Comparison of ENCODE assay signal across 8 cellular contexts in genomic region chr4:152460488-152460887, GRCh38.
DNase-seq lines count a peak whose midpoint lies in the region; ATAC-seq and TF ChIP-seq lines count a peak whose summit lies in the region.

No MANE protein-coding gene starts in this region.

- DNase-seq in BE2C, result no peak
- peak; percentile 96 for DNase-seq in OCI-M1 (lab: John Stamatoyannopoulos, UW)
- peak; percentile 64 to 81 for DNase-seq in foreskin fibroblast
- no peak for DNase-seq in effector CD4-positive, alpha-beta T cell
- no peak for DNase-seq in HEK293T (ENCODE audit: extremely low spot score)
- no peak for DNase-seq in retina
- DNase-seq in activated T-cell treated with anti-CD3 and anti-CD28 coated beads, Interleukin-2, amount 50 U/mL, for 1 hour, result no peak

- POLR2A ChIA-PET in HEK293T (lab: Yijun Ruan, JAX), result interaction anchor here (0.8 kb wide), 1 partner anchor 76 kb away, joined by 3 read pairs; the partner anchor contains the start of gene FBXW7

- peaks cover 3% of the 10 kb centered on the region; the same call in 1 of the 2 replicates for H3K4me1 ChIP-seq in BE2C

- ATAC-seq in GM18909 (IDR thresholded peaks at IDR 0.05; ENCODE audit: poor library complexity, unreplicated experiment), result peak; percentile 27

- TF ChIP-seq CTCF in BE2C (IDR thresholded peaks at IDR 0.05; ENCODE audit: low read depth, low read length) (peak; percentile 48), foreskin fibroblast (IDR thresholded peaks at IDR 0.05; ENCODE audit: low read depth, low read length) (peak; percentile 41)

- H3K36me3 ChIP-seq in BE2C, result no peaks in the 10 kb centered on the region

- H3K9me3 ChIP-seq in BE2C, result no peaks in the 10 kb centered on the region

- H3K27me3 ChIP-seq in BE2C, result no peaks in the 10 kb centered on the region

- CTCF ChIA-PET in HEK293T (lab: Yijun Ruan, JAX), result no interaction called here

- H3K4me3 ChIP-seq in BE2C (ENCODE audit: low read depth, low read length) (no peak overlapping the region), foreskin fibroblast (ENCODE audit: low read depth in 1 of 2, low read length in 2 of 2) (no peak overlapping the region)

TF ChIP-seq in HEK293T, 16 proteins besides CTCF, POLR2A, EP300 and RAD21:
- TF ChIP-seq FOXA1 (IDR thresholded peaks at IDR 0.05) (no peak), PKNOX1 (IDR thresholded peaks at IDR 0.05) (no peak), LEF1 (IDR thresholded peaks at IDR 0.05; ENCODE audit: borderline replicate concordance) (no peak)

Comparison
In these comparisons a context has a peak if more than half of its experiments do, and no peak if none do; other contexts are left out.
1. DNase-seq: peak in OCI-M1 (single experiment) and foreskin fibroblast (2 of 2); none in BE2C (single experiment), effector CD4-positive, alpha-beta T cell (single experiment), HEK293T (single experiment), retina (single experiment) and activated T-cell treated with anti-CD3 and anti-CD28 coated beads, Interleukin-2, amount 50 U/mL, for 1 hour (single experiment).